ENCODE assay signal across 9 cellular contexts in the genomic region with DNA sequence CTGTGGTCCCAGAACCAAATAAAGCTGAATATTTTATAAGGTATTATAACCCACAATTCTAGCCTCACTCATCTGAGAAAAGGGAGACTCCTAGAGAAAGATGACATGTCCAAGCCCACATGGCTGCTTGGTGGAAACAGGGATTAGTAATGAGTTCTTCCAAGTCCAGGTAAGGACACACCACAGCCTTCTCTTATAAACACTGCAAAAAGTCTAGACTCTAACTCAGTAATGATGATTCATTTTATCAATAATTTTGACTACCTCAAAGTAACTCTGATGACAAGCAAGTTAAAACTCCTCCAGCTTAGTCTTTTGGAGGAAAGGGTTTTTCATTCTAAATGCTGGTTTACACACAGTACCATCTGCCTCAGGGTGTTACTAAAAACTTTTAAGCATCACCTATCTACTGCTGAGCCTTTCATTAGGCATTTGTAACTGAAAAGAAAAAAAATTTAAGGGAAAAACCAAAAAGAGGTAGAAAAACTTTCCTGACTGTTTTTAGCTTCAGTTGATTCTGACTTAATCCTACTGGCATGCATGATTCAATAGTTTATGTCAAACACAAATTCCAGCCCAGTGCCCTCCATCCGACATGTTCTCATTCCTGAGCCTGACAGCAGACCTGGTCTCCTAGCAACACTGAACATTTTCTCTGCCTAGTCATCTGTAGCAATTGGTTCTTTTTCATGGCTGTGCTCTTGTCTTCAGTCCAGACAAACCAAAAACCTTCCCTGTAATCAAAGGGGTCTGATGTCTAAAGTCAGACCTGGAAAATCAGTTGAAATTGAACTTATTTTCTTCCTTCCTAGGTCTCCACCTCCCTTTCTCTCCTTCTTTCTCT. TPM values are rescaled to one million over a fixed set of nuclear protein-coding genes. Genes with fewer than 3 reads are reported as not detected.
DNase-seq lines count a peak whose midpoint lies in the region; ATAC-seq and TF ChIP-seq lines count a peak whose summit lies in the region.
"Had no signal": no experiment of that assay in that cellular context is flagged by ENCODE, and none has a peak within 500 bp of the region (broad histone marks: within the 10 kb centered on the region; RNA-seq: fewer than 3 reads in every experiment).

No MANE protein-coding gene starts in this region.

- H3K27ac ChIP-seq in endodermal cell (ENCODE audit: low read depth, low read length) (peak overlapping the region; percentile 97), H9 (ENCODE audit: insufficient read length, low read depth, low read length) (no peak overlapping the region)

- no peak for ATAC-seq in left colon

- H4K20me1 ChIP-seq in H9 (ENCODE audit: control insufficient read depth, insufficient read depth, insufficient read length): no peaks in the 10 kb centered on the region

- no peak overlapping the region for H2AK5ac ChIP-seq in H9 (ENCODE audit: insufficient read length, low read length)

- H3K36me3 ChIP-seq in endodermal cell (ENCODE audit: control insufficient read depth, insufficient read depth, low read length): peaks cover 70% of the 10 kb centered on the region

- intact Hi-C loops in left colon (cut with DNase I, micrococcal nuclease): no loop called here

- H4K8ac ChIP-seq in H9 (replicated peaks; ENCODE audit: insufficient read length, low read depth, low read length): no peak overlapping the region

- peaks cover 15% of the 10 kb centered on the region for H3K4me1 ChIP-seq in endodermal cell (ENCODE audit: control insufficient read depth, insufficient read depth, low read length)
- no peaks in the 10 kb centered on the region for H3K4me1 ChIP-seq in H9 (ENCODE audit: insufficient read depth, low read length)

- TF ChIP-seq CTCF in endodermal cell (conservative IDR thresholded peaks at IDR 0.05) (no peak), H9 (conservative IDR thresholded peaks at IDR 0.05) (no peak)

- no peak overlapping the region for H3K23ac ChIP-seq in H9 (ENCODE audit: insufficient read length, low read depth, low read length)

- H3K79me1 ChIP-seq in H9 (ENCODE audit: insufficient read depth, low read depth, low read length, poor library complexity, severe bottlenecking): no peaks in the 10 kb centered on the region

- no peak overlapping the region for H3T11ph ChIP-seq in H9 (ENCODE audit: low read length)

- H3K9ac ChIP-seq in endodermal cell (ENCODE audit: extremely low read depth, low read length, poor library complexity, severe bottlenecking) (no peak overlapping the region), H9 (ENCODE audit: extremely low read depth, insufficient read length, low read length) (no peak overlapping the region)

- no peak overlapping the region for H2BK20ac ChIP-seq in H9 (ENCODE audit: low read depth, low read length, poor library complexity, severe bottlenecking)

- H4K5ac ChIP-seq in H9 (ENCODE audit: insufficient read length, low read depth, low read length): no peak overlapping the region

- 86% methylated on average over 1 of the region's 1 CpG; no CpG with 5 or more reads in 1 of the 2 experiments for WGBS in endodermal cell (ENCODE audit: insufficient coverage in 1 of 2, insufficient read length in 1 of 2), 2 experiments
- WGBS in H9 (ENCODE audit: extremely low coverage, insufficient read length, low lambda C conversion rate): no CpG with 5 or more reads among the region's 1 CpG

- no peak overlapping the region for H2BK120ac ChIP-seq in H9 (ENCODE audit: low read depth, low read length, poor library complexity, severe bottlenecking)

- peaks cover 20% of the 10 kb centered on the region for H3K36me3 Mint-ChIP-seq in endodermal cell (ENCODE audit: low read depth)
- peaks cover 0 to 4% (median 3%) of the 10 kb centered on the region in 3 experiments; a peak in 2 of 7 replicates for H3K36me3 Mint-ChIP-seq in H9 (ENCODE audit: insufficient read depth in 1 of 3, low read depth in 3 of 3)

- no peak overlapping the region for H3K4me3 ChIP-seq in endodermal cell (ENCODE audit: low read length)

- no peak overlapping the region for H2BK15ac ChIP-seq in H9 (ENCODE audit: low read depth, low read length)

- H3K27me3 ChIP-seq in endodermal cell (ENCODE audit: control insufficient read depth, insufficient read depth, low read length, poor library complexity, severe bottlenecking) (no peaks in the 10 kb centered on the region), H9 (ENCODE audit: insufficient read depth, low read length) (no peaks in the 10 kb centered on the region)

- H3K27ac Mint-ChIP-seq in endodermal cell (no peak overlapping the region), H9 (peak overlapping the region in 1 of 3 experiments; percentile 42; a peak in 1 of 7 replicates)

- no peak overlapping the region for H3K4me2 ChIP-seq in H9 (ENCODE audit: insufficient read depth, insufficient read length, low read length)

- DNase-seq in AG08395 (ENCODE audit: low spot score) (peak; percentile 95), NCI-H1105 (lab: John Stamatoyannopoulos, UW) (peak; percentile 22), endodermal cell (peak; percentile 57), myocyte (ENCODE audit: low read depth) (peak; percentile 80), COR-L47 (lab: John Stamatoyannopoulos, UW) (no peak), left colon (no peak), H9 (no peak)
- DNase-seq in activated CD4-positive, alpha-beta T cell treated with anti-CD3 and anti-CD28 coated beads, Interleukin-2, amount 50 U/mL, for 4 hours: no peak

- H3K18ac ChIP-seq in H9 (ENCODE audit: insufficient read length, low read depth, low read length): no peak overlapping the region

- H3K23me2 ChIP-seq in H9 (ENCODE audit: insufficient read length, low read depth, low read length, poor library complexity, severe bottlenecking): no peaks in the 10 kb centered on the region

- H3K9me3 Mint-ChIP-seq in endodermal cell (no peaks in the 10 kb centered on the region), H9 (no peaks in the 10 kb centered on the region)

- H2BK12ac ChIP-seq in H9 (ENCODE audit: insufficient read length, low read depth, low read length): no peak overlapping the region

- H2AFZ ChIP-seq in H9 (ENCODE audit: low read length): no peak overlapping the region

- H3K14ac ChIP-seq in H9 (ENCODE audit: insufficient read depth, low read length): no peak overlapping the region

- no peaks in the 10 kb centered on the region for H3K79me2 ChIP-seq in H9 (ENCODE audit: insufficient read depth, low read length)

- no peak overlapping the region for H3K4ac ChIP-seq in H9 (ENCODE audit: low read depth, low read length)

- no peak overlapping the region for H2BK5ac ChIP-seq in H9 (ENCODE audit: insufficient read length, low read length)

- H4K91ac ChIP-seq in H9 (ENCODE audit: insufficient read length, low read depth, low read length): no peak overlapping the region

- H3K9me3 ChIP-seq in endodermal cell (ENCODE audit: control insufficient read depth, low read length): no peaks in the 10 kb centered on the region
- H3K9me3 ChIP-seq in H9 (ENCODE audit: control insufficient read depth, low read depth, low read length): no peaks in the 10 kb centered on the region

- no peaks in the 10 kb centered on the region for H3K27me3 Mint-ChIP-seq in endodermal cell (ENCODE audit: insufficient read depth)
- no peaks in the 10 kb centered on the region for H3K27me3 Mint-ChIP-seq in H9 (ENCODE audit: low read depth)

- no peak overlapping the region for H3K4me3 Mint-ChIP-seq in endodermal cell
- no peak overlapping the region for H3K4me3 Mint-ChIP-seq in H9

- H3K56ac ChIP-seq in H9 (ENCODE audit: insufficient read length, low read depth, low read length): no peak overlapping the region

- H3K4me1 Mint-ChIP-seq in endodermal cell (peaks cover 22% of the 10 kb centered on the region), H9 (peaks cover 10 to 13% of the 10 kb centered on the region in 2 experiments)

RNA-seq across cellular contexts. Expression of gene P3H2, which starts 43.9 kb away (rescaled TPM):
- total RNA-seq in endodermal cell (100 to 1,000 TPM; 285 to 322 TPM), myocyte (24.2 and 54.8 TPM in 2 replicates), left colon (10 to 100 TPM; 39.5 to 46.4 TPM), H9 (2021) (41.1 and 41.5 TPM in 2 replicates)
- 70.3 TPM for polyA plus RNA-seq in endodermal cell (2013, experiment 1 of 2)
- 93.2 TPM for polyA plus RNA-seq in endodermal cell (2013, experiment 2 of 2)
- 10.2 TPM for polyA plus RNA-seq in myocyte (2012)
- total RNA-seq: T-helper 2 cell treated with Interferon-gamma antibody and Interleukin-4, amounts not matched to agents 100 ng/mL and 5 ng/mL, for 36 hours had no signal

Comparison
In these comparisons a context has a peak if more than half of its experiments do, and no peak if none do; other contexts are left out.
1. DNase-seq: peak in AG08395 (single experiment), NCI-H1105 (single experiment), endodermal cell (single experiment) and myocyte (single experiment); none in activated CD4-positive, alpha-beta T cell treated with anti-CD3 and anti-CD28 coated beads, Interleukin-2, amount 50 U/mL, for 4 hours (0 of 2), COR-L47 (single experiment), left colon (0 of 2) and H9 (single experiment).